In genomic region chr11:63937713-63938480, GRCh38 we compare ENCODE assay signal across 8 cellular contexts. TPM values are rescaled to one million over a fixed set of nuclear protein-coding genes. Genes with fewer than 3 reads are reported as not detected.
DNase-seq lines count a peak whose midpoint lies in the region; ATAC-seq, FAIRE-seq and TF ChIP-seq lines count a peak whose summit lies in the region.

No MANE protein-coding gene starts in this region.

- TF ChIP-seq POLR2A in testis (IDR thresholded peaks at IDR 0.05): no peak

- H3K27me3 ChIP-seq in testis: no peaks in the 10 kb centered on the region

- WGBS in testis, 2 donors: 17 to 19% methylated on average over 25 to 30 of the region's 30 CpGs

- peak overlapping the region in 1 of 2 donors; percentile 56 for H3K9ac ChIP-seq in kidney (ENCODE audit: low read length in 2 of 2)

- peak; percentile 21 for ATAC-seq in GM21526 (IDR thresholded peaks at IDR 0.05; ENCODE audit: low FRiP score, unreplicated experiment)

- H3K9me3 ChIP-seq in KOPT-K1 (ENCODE audit: insufficient read depth, low read length, poor library complexity, severe bottlenecking) (no peaks in the 10 kb centered on the region), kidney (ENCODE audit: control insufficient read depth in 1 of 2, low read length in 2 of 2) (no peaks in the 10 kb centered on the region), testis (no peaks in the 10 kb centered on the region)

- DNase-seq in GM12864 (ENCODE audit: low read depth) (no peak), kidney (no peak), testis (no peak), Ammon's horn (ENCODE audit: low spot score) (no peak), HT-29 (ENCODE audit: low spot score) (no peak)

- intact Hi-C loops in kidney (cut with DNase I): no loop called here
- intact Hi-C loops in testis (cut with DNase I; ENCODE audit: low total_unique reads): no loop called here

- H3K27ac ChIP-seq in KOPT-K1 (ENCODE audit: low read depth, low read length, poor library complexity, severe bottlenecking) (peak overlapping the region; percentile 45), angular gyrus (ENCODE audit: low read depth, low read length) (peak overlapping the region; percentile 34), kidney (ENCODE audit: low read depth in 2 of 2, low read length in 2 of 2) (peak overlapping the region; percentile 47 to 72), testis (peak overlapping the region in 1 of 2 donors; percentile 73)

- FAIRE-seq in kidney (lab: Jason Lieb, UNC): no peak

- H3K4me1 ChIP-seq in kidney (ENCODE audit: control insufficient read depth in 1 of 2, insufficient read depth in 1 of 2, low read depth in 1 of 2, low read length in 2 of 2) (peaks cover 4 to 13% of the 10 kb centered on the region in 2 donors), testis (no peaks in the 10 kb centered on the region)

- peak; percentile 3 for TF ChIP-seq CTCF in GM12864 (IDR thresholded peaks at IDR 0.05; ENCODE audit: low read depth, low read length, missing control alignments)
- TF ChIP-seq CTCF in kidney (IDR thresholded peaks at IDR 0.05; ENCODE audit: borderline replicate concordance, extremely low read depth, insufficient read depth): no peak
- TF ChIP-seq CTCF in testis (IDR thresholded peaks at IDR 0.05): no peak

- H3K36me3 ChIP-seq in KOPT-K1 (ENCODE audit: insufficient read depth, low read length) (peaks cover 14% of the 10 kb centered on the region), kidney (ENCODE audit: control insufficient read depth in 1 of 2, insufficient read depth in 2 of 2, low read length in 2 of 2) (no peaks in the 10 kb centered on the region), testis (ENCODE audit: low read depth, missing control alignments) (no peaks in the 10 kb centered on the region)

- peak overlapping the region; percentile 67 for H3K4me3 ChIP-seq in GM12864 (ENCODE audit: low read depth, low read length)
- H3K4me3 ChIP-seq in kidney (ENCODE audit: low read length in 2 of 2): peak overlapping the region; percentile 26 to 76
- H3K4me3 ChIP-seq in testis: peak overlapping the region; percentile 74 to 90

RNA-seq across cellular contexts. Expression of gene NAA40, which starts 0.9 kb away (rescaled TPM):
- 27.2 TPM for total RNA-seq in kidney
- 11.8 TPM for polyA plus RNA-seq in kidney (ENCODE audit: insufficient read depth, low read depth, low replicate concordance)
- 10 to 100 TPM; 44.8 to 57.5 TPM for total RNA-seq in testis
- polyA plus RNA-seq in testis (ENCODE audit: insufficient read depth, low read depth, low replicate concordance): 49.7 TPM
- total RNA-seq in HT-29 (2014; rRNA removed; shearing (Covaris generic)): 14.9 and 20.0 TPM in 2 replicates

RNA-seq across cellular contexts. Expression of gene RCOR2, which starts 20.9 kb away (rescaled TPM):
- total RNA-seq in kidney: 0.76 TPM
- polyA plus RNA-seq in kidney (ENCODE audit: insufficient read depth, low read depth, low replicate concordance): 0.86 TPM
- 1 to 10 TPM; 3.9 to 6.3 TPM for total RNA-seq in testis
- polyA plus RNA-seq in testis (ENCODE audit: insufficient read depth, low read depth, low replicate concordance): 7.9 TPM
- 0.37 and 2.0 TPM in 2 replicates for total RNA-seq in HT-29 (2014; rRNA removed; shearing (Covaris generic))

RNA-seq across cellular contexts. Expression of gene COX8A, which starts 36.5 kb away (rescaled TPM):
- total RNA-seq in kidney (320 TPM), testis (100 to 1,000 TPM; 438 to 536 TPM)
- polyA plus RNA-seq in kidney (ENCODE audit: insufficient read depth, low read depth, low replicate concordance) (2,092 TPM), testis (ENCODE audit: insufficient read depth, low read depth, low replicate concordance) (212 TPM)
- total RNA-seq in HT-29 (2014; rRNA removed; shearing (Covaris generic)): 1,404 and 1,625 TPM in 2 replicates

RNA-seq across cellular contexts. Expression of gene OTUB1, which starts 48.3 kb away (rescaled TPM):
- total RNA-seq in kidney: 69.0 TPM
- polyA plus RNA-seq in kidney (ENCODE audit: insufficient read depth, low read depth, low replicate concordance): 118 TPM
- 100 to 1,000 TPM; 121 to 145 TPM for total RNA-seq in testis
- polyA plus RNA-seq in testis (ENCODE audit: insufficient read depth, low read depth, low replicate concordance): 115 TPM
- total RNA-seq in HT-29 (2014; rRNA removed; shearing (Covaris generic)): 131 and 140 TPM in 2 replicates
